13 cellular contexts compared by ENCODE assay signal in the genomic region with DNA sequence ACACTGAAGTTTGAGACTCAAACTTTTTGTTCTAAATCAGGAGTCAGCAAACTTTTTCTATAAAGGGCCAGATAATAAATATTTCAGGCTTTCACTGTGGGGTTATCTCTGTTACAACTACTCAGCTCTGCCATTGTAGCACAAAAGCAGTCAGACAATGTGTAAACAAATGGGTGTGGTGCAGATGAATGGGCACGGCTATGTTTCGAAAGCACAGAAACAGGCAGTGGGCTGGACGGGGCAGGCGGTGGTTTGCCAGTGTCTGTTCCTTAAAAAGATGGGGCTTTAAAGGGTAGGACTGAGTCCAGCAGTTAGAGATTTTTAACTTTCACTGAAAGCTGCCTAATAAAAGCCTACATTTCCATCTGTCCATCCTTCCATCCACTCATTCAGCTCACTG. TPM values are rescaled to one million over a fixed set of nuclear protein-coding genes. Genes with fewer than 3 reads are reported as not detected.
A peak's percentile ranks its signal among the peaks of the same experiment; 100 is the strongest.
DNase-seq lines count a peak whose midpoint lies in the region; ATAC-seq and TF ChIP-seq lines count a peak whose summit lies in the region.
"Had no signal": no experiment of that assay in that cellular context is flagged by ENCODE, and none has a peak within 500 bp of the region (broad histone marks: within the 10 kb centered on the region; RNA-seq: fewer than 3 reads in every experiment).

No MANE protein-coding gene starts in this region.

- H3K27ac Mint-ChIP-seq in activated naive CD4-positive, alpha-beta T cell treated with anti-CD3 and anti-CD28 coated beads, Interleukin-2, amount 50 U/mL, for 72 hours = no peak overlapping the region
- H3K27ac Mint-ChIP-seq: endodermal cell had no signal

- H3K79me2 ChIP-seq in fibroblast of lung (ENCODE audit: control insufficient read depth, insufficient read depth, low read length) = peaks cover 22% of the 10 kb centered on the region

- in situ Hi-C loops in gastrocnemius medialis (cut with MboI; ENCODE audit: low sequenced_read_pairs in 4 of 4) = no loop called here

- H3K4me3 ChIP-seq in fibroblast of lung (replicated peaks in 1 of 4; ENCODE audit: control extremely low read depth in 1 of 4, insufficient read depth in 1 of 4, low read depth in 3 of 4, low read length in 4 of 4) (no peak overlapping the region), gastrocnemius medialis (no peak overlapping the region)

- no peaks in the 10 kb centered on the region for H4K20me1 ChIP-seq in fibroblast of lung (ENCODE audit: control insufficient read depth, extremely low read depth, insufficient read depth, low read length)

- ATAC-seq in gastrocnemius medialis = no peak
- no peak for ATAC-seq in activated naive CD4-positive, alpha-beta T cell treated with anti-CD3 and anti-CD28 coated beads, Interleukin-2, amount 50 U/mL, for 72 hours
- ATAC-seq: naive thymus-derived CD8-positive, alpha-beta T cell had no signal

- H3K27ac ChIP-seq in fibroblast of lung (ENCODE audit: insufficient read depth, low read length) (no peak overlapping the region), gastrocnemius medialis (peak overlapping the region; percentile 1 to 92 (median 25))
- H3K27ac ChIP-seq: KMS-11 had no signal

- H3K27me3 ChIP-seq in fibroblast of lung (ENCODE audit: control insufficient read depth, insufficient read depth, low read length) (no peaks in the 10 kb centered on the region), gastrocnemius medialis (no peaks in the 10 kb centered on the region)

- H3K4me1 ChIP-seq in fibroblast of lung (ENCODE audit: control insufficient read depth, extremely low read depth, insufficient read depth, low read length) = peaks cover 26% of the 10 kb centered on the region
- peaks cover 19 to 63% of the 10 kb centered on the region in 2 donors for H3K4me1 ChIP-seq in gastrocnemius medialis

- TF ChIP-seq POLR2A in gastrocnemius medialis (IDR thresholded peaks at IDR 0.05) = no peak

- H3K36me3 Mint-ChIP-seq in activated naive CD4-positive, alpha-beta T cell treated with anti-CD3 and anti-CD28 coated beads, Interleukin-2, amount 50 U/mL, for 72 hours = peaks cover 17 to 27% of the 10 kb centered on the region in 2 donors

- H3K9me3 ChIP-seq in fibroblast of lung (ENCODE audit: control insufficient read depth, insufficient read depth, low read depth, low read length) (no peaks in the 10 kb centered on the region), gastrocnemius medialis (no peaks in the 10 kb centered on the region)

- DNase-seq in Daoy (ENCODE audit: low read depth) = peak; percentile 46
- DNase-seq in NCI-H774 (lab: John Stamatoyannopoulos, UW) = peak; percentile 3
- peak in 1 of 2 donors; percentile 35 for DNase-seq in fibroblast of lung (ENCODE audit: low read depth in 2 of 2)
- no peak for DNase-seq in gastrocnemius medialis
- DNase-seq in cerebellar nuclear complex (lab: John Stamatoyannopoulos, UW) = no peak
- no peak for DNase-seq in 8988T
- no peak for DNase-seq in nucleus accumbens (lab: John Stamatoyannopoulos, UW)
- no peak for DNase-seq in activated naive CD4-positive, alpha-beta T cell treated with anti-CD3 and anti-CD28 coated beads, Interleukin-2, amount 50 U/mL, for 72 hours (ENCODE audit: low spot score in 2 of 2)
- DNase-seq: activated T-cell treated with anti-CD3 and anti-CD28 coated beads, Interleukin-2, amount 50 U/mL, for 1 hour; endodermal cell; naive thymus-derived CD8-positive, alpha-beta T cell; stimulated activated CD4-positive, alpha-beta T cell treated with anti-CD3 and anti-CD28 coated beads, Interleukin-15, amount 100 ng/mL, for 24 hours had no signal

- H3K9me3 Mint-ChIP-seq in activated naive CD4-positive, alpha-beta T cell treated with anti-CD3 and anti-CD28 coated beads, Interleukin-2, amount 50 U/mL, for 72 hours = no peaks in the 10 kb centered on the region
- H3K9me3 Mint-ChIP-seq: endodermal cell; naive thymus-derived CD8-positive, alpha-beta T cell had no signal

- peak overlapping the region; percentile 54 for H3K4me2 ChIP-seq in fibroblast of lung (ENCODE audit: extremely low read depth, insufficient read depth, low read length)
- H3K4me2 ChIP-seq: KMS-11 had no signal

- H3K36me3 ChIP-seq in fibroblast of lung (ENCODE audit: control insufficient read depth, insufficient read depth, low read length) (no peaks in the 10 kb centered on the region), gastrocnemius medialis (peaks cover 0 to 3% of the 10 kb centered on the region in 2 donors)

- TF ChIP-seq CTCF in fibroblast of lung (conservative IDR thresholded peaks at IDR 0.05 in 1 of 2, IDR thresholded peaks at IDR 0.05 in 1 of 2; ENCODE audit: low read depth in 1 of 2, low read length in 2 of 2) (no peak), gastrocnemius medialis (IDR thresholded peaks at IDR 0.05 in 4 of 5, conservative IDR thresholded peaks at IDR 0.05 in 1 of 5) (no peak)

- no peak overlapping the region for H3K9ac ChIP-seq in fibroblast of lung (ENCODE audit: insufficient read depth, low read length)
- H3K9ac ChIP-seq: KMS-11 had no signal

- no peak overlapping the region for H2AFZ ChIP-seq in fibroblast of lung (ENCODE audit: low read length)

- intact Hi-C loops in gastrocnemius medialis (cut with DNase I; ENCODE audit: low total_unique reads) = no loop called here

RNA-seq across cellular contexts. Expression of gene PFDN1, which starts 48.9 kb away (rescaled TPM):
- total RNA-seq in Daoy (2014; rRNA removed; shearing (Covaris generic)) = 144 and 162 TPM in 2 replicates
- total RNA-seq in fibroblast of lung = 34.4 and 35.5 TPM in 2 replicates
- 125 and 140 TPM in 2 replicates for polyA plus RNA-seq in fibroblast of lung
- 96.9 and 99.0 TPM in 2 replicates for polyA plus RNA-seq in fibroblast of lung (2012)
- 62.6 and 168 TPM in 2 replicates for polyA minus RNA-seq in fibroblast of lung (ENCODE audit: low replicate concordance)
- 10 to 100 TPM; 47.9 to 81.0 (median 77.9) TPM for total RNA-seq in gastrocnemius medialis
- 10 to 100 TPM; 45.4 to 66.4 TPM for total RNA-seq in activated naive CD4-positive, alpha-beta T cell treated with anti-CD3 and anti-CD28 coated beads, Interleukin-2, amount 50 U/mL, for 72 hours

Comparison
In these comparisons a context has a peak if more than half of its experiments do, and no peak if none do; other contexts are left out.
1. DNase-seq: peak in Daoy (single experiment) and NCI-H774 (single experiment); none in gastrocnemius medialis (0 of 2), cerebellar nuclear complex (0 of 2), 8988T (single experiment), nucleus accumbens (0 of 56) and activated naive CD4-positive, alpha-beta T cell treated with anti-CD3 and anti-CD28 coated beads, Interleukin-2, amount 50 U/mL, for 72 hours (0 of 2).